Comparison of ENCODE assay signal across 8 cellular contexts in the genomic region with DNA sequence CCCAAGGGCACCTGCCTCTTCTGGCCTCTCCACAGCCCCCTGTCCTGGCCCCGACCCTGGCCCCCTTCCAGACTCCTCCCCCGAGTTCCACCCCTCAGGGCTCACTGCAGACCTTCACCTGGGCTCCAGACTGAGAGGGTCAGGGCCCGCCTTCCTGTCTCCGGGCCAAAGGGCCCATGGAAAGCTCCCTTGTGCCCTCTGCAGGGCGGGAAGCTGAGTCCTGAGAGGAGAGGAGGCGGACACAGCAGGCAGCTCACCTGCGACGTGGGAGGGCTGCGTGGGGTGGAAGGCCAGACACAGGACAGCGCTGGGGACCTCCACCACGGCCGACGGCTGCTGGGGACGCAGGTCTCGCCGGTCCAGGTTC. TPM values are rescaled to one million over a fixed set of nuclear protein-coding genes. Genes with fewer than 3 reads are reported as not detected.
DNase-seq lines count a peak whose midpoint lies in the region; ATAC-seq and TF ChIP-seq lines count a peak whose summit lies in the region.

No MANE protein-coding gene starts in this region.

- H4K20me1 ChIP-seq in osteoblast (ENCODE audit: insufficient read depth, low read length): no peaks in the 10 kb centered on the region

- peaks cover 18% of the 10 kb centered on the region for H3K4me1 ChIP-seq in osteoblast (ENCODE audit: insufficient read depth, low read length)

- peak overlapping the region; percentile 85 for H3K27ac Mint-ChIP-seq in Calu3 (ENCODE audit: unreplicated experiment)

- CTCF ChIA-PET in Calu3 (lab: Charles Lee): interaction anchor here (0.5 to 2.1 kb wide), 10 partner anchors 10 to 182 kb away, joined by 3 to 7 read pairs (median 4); a partner anchor contains a TSS

- H3K36me3 ChIP-seq in osteoblast (ENCODE audit: insufficient read depth, low read length): peaks cover 43% of the 10 kb centered on the region

- no peak overlapping the region for H2AFZ ChIP-seq in osteoblast (ENCODE audit: low read length)

- no TSS peak for BruUV-seq in Calu3 (replicated peaks; lab: Mats Ljungman, UMichigan)

- TF ChIP-seq CTCF in Calu3 (IDR thresholded peaks at IDR 0.05; ENCODE audit: unreplicated experiment) (no peak), epithelial cell of proximal tubule (conservative IDR thresholded peaks at IDR 0.05; ENCODE audit: low read depth, low read length) (peak; percentile 49), osteoblast (IDR thresholded peaks at IDR 0.05; ENCODE audit: extremely low read depth, low read depth, low read length) (no peak)

- H3K36me3 Mint-ChIP-seq in Calu3 (ENCODE audit: insufficient read depth, unreplicated experiment): peaks cover 44% of the 10 kb centered on the region

- H3K9me3 ChIP-seq in osteoblast (ENCODE audit: low read depth, low read length): no peaks in the 10 kb centered on the region

- H3K4me3 Mint-ChIP-seq in Calu3 (ENCODE audit: low read depth, unreplicated experiment): peak overlapping the region; percentile 60

- no peaks in the 10 kb centered on the region for H3K27me3 ChIP-seq in osteoblast (ENCODE audit: insufficient read depth, low read length)

- H3K27ac ChIP-seq in osteoblast (ENCODE audit: low read depth, low read length) (peak overlapping the region; percentile 80), caudate nucleus (ENCODE audit: low read depth, low read length) (no peak overlapping the region)

- H3K4me1 Mint-ChIP-seq in Calu3 (ENCODE audit: low read depth, unreplicated experiment): peaks cover 24% of the 10 kb centered on the region

- H3K79me2 ChIP-seq in osteoblast (ENCODE audit: insufficient read depth, low read length): no peaks in the 10 kb centered on the region

- peak overlapping the region; percentile 34 for H3K4me3 ChIP-seq in epithelial cell of proximal tubule (ENCODE audit: low read depth, low read length)
- no peak overlapping the region for H3K4me3 ChIP-seq in osteoblast (ENCODE audit: insufficient read depth, low read length)

- no peak for ATAC-seq in GM18861 (IDR thresholded peaks at IDR 0.05; ENCODE audit: unreplicated experiment)

- no peaks in the 10 kb centered on the region for H3K27me3 Mint-ChIP-seq in Calu3 (ENCODE audit: unreplicated experiment)

- intact Hi-C loops in Calu3 (cut with micrococcal nuclease; ENCODE audit: unreplicated experiment): no loop called here

- H3K9me3 Mint-ChIP-seq in Calu3 (ENCODE audit: low read depth, unreplicated experiment): no peaks in the 10 kb centered on the region

- H3K4me2 ChIP-seq in osteoblast (ENCODE audit: insufficient read depth, low read length): no peak overlapping the region

- DNase-seq in Calu3 (peak; percentile 68), NCI-H510A (lab: John Stamatoyannopoulos, UW) (peak; percentile 61), epithelial cell of proximal tubule (ENCODE audit: low read depth) (no peak), osteoblast (ENCODE audit: insufficient read length, low spot score, missing footprints) (no peak), globus pallidus (ENCODE audit: low spot score) (no peak), GOT3 (lab: John Stamatoyannopoulos, UW) (no peak), caudate nucleus (lab: John Stamatoyannopoulos, UW) (no peak)

RNA-seq across cellular contexts. Expression of a gene that starts 20.6 kb away (rescaled TPM):
- total RNA-seq in Calu3 (2022) (52.4 and 53.2 TPM in 2 replicates), epithelial cell of proximal tubule (121 TPM in 2 replicates), osteoblast (51.3 and 52.1 TPM in 2 replicates)

RNA-seq across cellular contexts. Expression of a gene that starts 53.0 kb away (rescaled TPM):
- total RNA-seq in Calu3 (2022) (321 and 367 TPM in 2 replicates), epithelial cell of proximal tubule (331 and 406 TPM in 2 replicates), osteoblast (365 and 397 TPM in 2 replicates)

Comparison
In these comparisons a context has a peak if more than half of its experiments do, and no peak if none do; other contexts are left out.
1. DNase-seq: peak in Calu3 (single experiment) and NCI-H510A (single experiment); none in epithelial cell of proximal tubule (single experiment), osteoblast (single experiment), globus pallidus (single experiment), GOT3 (single experiment) and caudate nucleus (0 of 61).